In the genomic region with DNA sequence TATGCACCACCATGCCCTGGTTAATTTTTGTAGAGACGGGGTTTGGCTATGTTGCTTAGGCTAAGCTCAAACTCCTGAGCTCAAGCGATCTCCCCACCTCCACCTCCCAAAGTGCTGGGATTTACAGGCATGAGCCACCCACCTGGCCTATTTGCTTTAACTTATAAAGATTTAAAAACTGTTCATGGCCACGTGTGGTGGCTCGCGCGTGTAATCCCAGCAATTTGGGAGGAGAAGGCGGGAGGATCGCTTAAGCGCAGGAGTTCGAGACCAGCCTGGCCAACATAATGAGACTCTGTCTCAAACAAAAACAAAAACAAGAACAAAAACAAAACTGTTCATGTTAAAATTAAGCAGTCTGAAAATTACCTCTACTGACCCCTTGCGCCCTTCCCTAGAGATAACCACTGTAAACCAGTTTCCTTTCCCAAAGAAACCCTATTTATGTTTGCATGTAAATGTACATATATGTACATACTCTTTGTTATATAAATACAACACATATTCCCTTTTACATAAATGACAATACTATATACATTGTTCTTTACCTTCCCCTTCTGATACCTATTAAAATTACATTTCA, we compare ENCODE assay signal across 1 cellular context.
A peak's percentile ranks its signal among the peaks of the same experiment; 100 is the strongest.
TF ChIP-seq lines count a peak whose summit lies in the region.

No MANE protein-coding gene starts in this region.

TF ChIP-seq in GM12878, 131 proteins besides CTCF, POLR2A, EP300 and RAD21:
- no peak for TF ChIP-seq ZNF24 (IDR thresholded peaks at IDR 0.05)
- TF ChIP-seq SMC3 (IDR thresholded peaks at IDR 0.05; ENCODE audit: borderline replicate concordance, low read length): peak; percentile 43; the same call in 1 of the 2 replicates
- TF ChIP-seq ETV6 (conservative IDR thresholded peaks at IDR 0.05 in 1 of 2, IDR thresholded peaks at IDR 0.05 in 1 of 2; ENCODE audit: borderline replicate concordance in 1 of 2, low read depth in 1 of 2): no peak
- TF ChIP-seq, protein P1, sequence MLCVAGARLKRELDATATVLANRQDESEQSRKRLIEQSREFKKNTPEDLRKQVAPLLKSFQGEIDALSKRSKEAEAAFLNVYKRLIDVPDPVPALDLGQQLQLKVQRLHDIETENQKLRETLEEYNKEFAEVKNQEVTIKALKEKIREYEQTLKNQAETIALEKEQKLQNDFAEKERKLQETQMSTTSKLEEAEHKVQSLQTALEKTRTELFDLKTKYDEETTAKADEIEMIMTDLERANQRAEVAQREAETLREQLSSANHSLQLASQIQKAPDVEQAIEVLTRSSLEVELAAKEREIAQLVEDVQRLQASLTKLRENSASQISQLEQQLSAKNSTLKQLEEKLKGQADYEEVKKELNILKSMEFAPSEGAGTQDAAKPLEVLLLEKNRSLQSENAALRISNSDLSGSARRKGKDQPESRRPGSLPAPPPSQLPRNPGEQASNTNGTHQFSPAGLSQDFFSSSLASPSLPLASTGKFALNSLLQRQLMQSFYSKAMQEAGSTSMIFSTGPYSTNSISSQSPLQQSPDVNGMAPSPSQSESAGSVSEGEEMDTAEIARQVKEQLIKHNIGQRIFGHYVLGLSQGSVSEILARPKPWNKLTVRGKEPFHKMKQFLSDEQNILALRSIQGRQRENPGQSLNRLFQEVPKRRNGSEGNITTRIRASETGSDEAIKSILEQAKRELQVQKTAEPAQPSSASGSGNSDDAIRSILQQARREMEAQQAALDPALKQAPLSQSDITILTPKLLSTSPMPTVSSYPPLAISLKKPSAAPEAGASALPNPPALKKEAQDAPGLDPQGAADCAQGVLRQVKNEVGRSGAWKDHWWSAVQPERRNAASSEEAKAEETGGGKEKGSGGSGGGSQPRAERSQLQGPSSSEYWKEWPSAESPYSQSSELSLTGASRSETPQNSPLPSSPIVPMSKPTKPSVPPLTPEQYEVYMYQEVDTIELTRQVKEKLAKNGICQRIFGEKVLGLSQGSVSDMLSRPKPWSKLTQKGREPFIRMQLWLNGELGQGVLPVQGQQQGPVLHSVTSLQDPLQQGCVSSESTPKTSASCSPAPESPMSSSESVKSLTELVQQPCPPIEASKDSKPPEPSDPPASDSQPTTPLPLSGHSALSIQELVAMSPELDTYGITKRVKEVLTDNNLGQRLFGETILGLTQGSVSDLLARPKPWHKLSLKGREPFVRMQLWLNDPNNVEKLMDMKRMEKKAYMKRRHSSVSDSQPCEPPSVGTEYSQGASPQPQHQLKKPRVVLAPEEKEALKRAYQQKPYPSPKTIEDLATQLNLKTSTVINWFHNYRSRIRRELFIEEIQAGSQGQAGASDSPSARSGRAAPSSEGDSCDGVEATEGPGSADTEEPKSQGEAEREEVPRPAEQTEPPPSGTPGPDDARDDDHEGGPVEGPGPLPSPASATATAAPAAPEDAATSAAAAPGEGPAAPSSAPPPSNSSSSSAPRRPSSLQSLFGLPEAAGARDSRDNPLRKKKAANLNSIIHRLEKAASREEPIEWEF (IDR thresholded peaks at IDR 0.05; ENCODE audit: insufficient replicate concordance, low read depth, low read length): no peak
- no peak for TF ChIP-seq MEF2A (IDR thresholded peaks at IDR 0.05; ENCODE audit: insufficient read depth, low read depth, low read length)
- no peak for TF ChIP-seq HCFC1 (IDR thresholded peaks at IDR 0.05; ENCODE audit: low read length)
- TF ChIP-seq, protein P2, sequence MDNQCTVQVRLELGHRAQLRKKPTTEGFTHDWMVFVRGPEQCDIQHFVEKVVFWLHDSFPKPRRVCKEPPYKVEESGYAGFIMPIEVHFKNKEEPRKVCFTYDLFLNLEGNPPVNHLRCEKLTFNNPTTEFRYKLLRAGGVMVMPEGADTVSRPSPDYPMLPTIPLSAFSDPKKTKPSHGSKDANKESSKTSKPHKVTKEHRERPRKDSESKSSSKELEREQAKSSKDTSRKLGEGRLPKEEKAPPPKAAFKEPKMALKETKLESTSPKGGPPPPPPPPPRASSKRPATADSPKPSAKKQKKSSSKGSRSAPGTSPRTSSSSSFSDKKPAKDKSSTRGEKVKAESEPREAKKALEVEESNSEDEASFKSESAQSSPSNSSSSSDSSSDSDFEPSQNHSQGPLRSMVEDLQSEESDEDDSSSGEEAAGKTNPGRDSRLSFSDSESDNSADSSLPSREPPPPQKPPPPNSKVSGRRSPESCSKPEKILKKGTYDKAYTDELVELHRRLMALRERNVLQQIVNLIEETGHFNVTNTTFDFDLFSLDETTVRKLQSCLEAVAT (IDR thresholded peaks at IDR 0.05): peak; percentile 52; the same call in 1 of the 2 replicates
- TF ChIP-seq TARDBP (IDR thresholded peaks at IDR 0.05; ENCODE audit: borderline replicate concordance): no peak
- TF ChIP-seq CHD2 (IDR thresholded peaks at IDR 0.05; ENCODE audit: borderline replicate concordance, low read depth, low read length): no peak
- no peak for TF ChIP-seq PAX5 (IDR thresholded peaks at IDR 0.05; ENCODE audit: borderline replicate concordance, low read depth, low read length)
- TF ChIP-seq SP1 (IDR thresholded peaks at IDR 0.05; ENCODE audit: low read depth, low read length): no peak
- TF ChIP-seq SREBF1 (IDR thresholded peaks at IDR 0.05; ENCODE audit: low read length): no peak
- no peak for TF ChIP-seq TBL1XR1 (IDR thresholded peaks at IDR 0.05; ENCODE audit: low read depth, low read length)
- no peak for TF ChIP-seq ZBTB4 (CRISPR knock-in tag; IDR thresholded peaks at IDR 0.05)
